13 cellular contexts compared by ENCODE assay signal in genomic region chr1:147236448-147236847, GRCh38. TPM values are rescaled to one million over a fixed set of nuclear protein-coding genes. Genes with fewer than 3 reads are reported as not detected.
DNase-seq lines count a peak whose midpoint lies in the region; ATAC-seq and TF ChIP-seq lines count a peak whose summit lies in the region.
"Had no signal": no experiment of that assay in that cellular context is flagged by ENCODE, and none has a peak within 500 bp of the region (broad histone marks: within the 10 kb centered on the region; RNA-seq: fewer than 3 reads in every experiment).

No MANE protein-coding gene starts in this region.

- no peak for ATAC-seq in lower lobe of right lung
- ATAC-seq in WTC11, result no peak

- no peak overlapping the region for H3K4me3 ChIP-seq in OCI-LY7 (ENCODE audit: low read depth, low read length, poor library complexity, severe bottlenecking)
- H3K4me3 ChIP-seq in colonic mucosa, result no peak overlapping the region
- H3K4me3 ChIP-seq in lower lobe of right lung, result no peak overlapping the region
- H3K4me3 ChIP-seq in suprapubic skin, result no peak overlapping the region

- 100% methylated on average over 1 of the region's 2 CpGs for WGBS in suprapubic skin

- H4K20me1 ChIP-seq in OCI-LY7 (ENCODE audit: insufficient read depth, low read length), result no peaks in the 10 kb centered on the region

- H3K36me3 Mint-ChIP-seq in WTC11, result peaks cover 20% of the 10 kb centered on the region

- H2AFZ ChIP-seq in OCI-LY7 (ENCODE audit: low read length), result no peak overlapping the region

- CTCF ChIA-PET in OCI-LY7 (lab: Charles Lee; ENCODE audit: unreplicated experiment), result no interaction called here
- CTCF ChIA-PET in WTC11 (lab: Charles Lee), result interaction anchor here (0.9 to 1.7 kb wide), 2 partner anchors 52 to 63 kb away, joined by 3 to 5 read pairs; no protein-coding TSS in a partner anchor

- H3K27ac Mint-ChIP-seq in WTC11, result no peak overlapping the region

- TF ChIP-seq POLR2A in suprapubic skin (IDR thresholded peaks at IDR 0.05), result no peak

- peaks cover 4% of the 10 kb centered on the region for H3K27me3 Mint-ChIP-seq in WTC11 (ENCODE audit: low read depth)

- TF ChIP-seq EP300 in suprapubic skin (IDR thresholded peaks at IDR 0.05), result no peak

- H3K4me1 ChIP-seq in OCI-LY7 (ENCODE audit: insufficient read depth, low read length, poor library complexity, severe bottlenecking), result peaks cover under 1% of the 10 kb centered on the region
- H3K4me1 ChIP-seq in colonic mucosa, result peaks cover 3% of the 10 kb centered on the region
- peaks cover 23% of the 10 kb centered on the region for H3K4me1 ChIP-seq in lower lobe of right lung
- H3K4me1 ChIP-seq in suprapubic skin, result peaks cover 6% of the 10 kb centered on the region

- H3K9me3 Mint-ChIP-seq in WTC11, result peaks cover 26% of the 10 kb centered on the region

- no peak overlapping the region for H3K4me2 ChIP-seq in OCI-LY7 (ENCODE audit: low read length)

- H3K27me3 ChIP-seq in colonic mucosa, result no peaks in the 10 kb centered on the region
- H3K27me3 ChIP-seq in lower lobe of right lung (ENCODE audit: low read depth), result no peaks in the 10 kb centered on the region
- H3K27me3 ChIP-seq in suprapubic skin, result no peaks in the 10 kb centered on the region

- no TSS peak for BruUV-seq in OCI-LY7 (replicated peaks; lab: Mats Ljungman, UMichigan)

- intact Hi-C loops in OCI-LY7 (cut with micrococcal nuclease; ENCODE audit: unreplicated experiment) (no loop called here), colonic mucosa (cut with DNase I) (no loop called here), lower lobe of right lung (cut with DNase I) (no loop called here)

- H3K9me3 ChIP-seq in OCI-LY7 (ENCODE audit: low read length) (0 out of 2 replicates have a peak, but pooled peaks cover 12% of the 10 kb centered on the region), colonic mucosa (no peaks in the 10 kb centered on the region), lower lobe of right lung (no peaks in the 10 kb centered on the region), suprapubic skin (no peaks in the 10 kb centered on the region)

- no peak overlapping the region for H3K4me3 Mint-ChIP-seq in WTC11

- TF ChIP-seq CTCF in OCI-LY7 (conservative IDR thresholded peaks at IDR 0.05; ENCODE audit: low read length), result no peak
- TF ChIP-seq CTCF in colonic mucosa (IDR thresholded peaks at IDR 0.05), result no peak
- TF ChIP-seq CTCF in lower lobe of right lung (IDR thresholded peaks at IDR 0.05), result no peak
- TF ChIP-seq CTCF in suprapubic skin (IDR thresholded peaks at IDR 0.05), result no peak
- no peak for TF ChIP-seq CTCF in WTC11 (IDR thresholded peaks at IDR 0.05)

- H3K36me3 ChIP-seq in OCI-LY7 (ENCODE audit: insufficient read depth, low read length) (no peaks in the 10 kb centered on the region), colonic mucosa (no peaks in the 10 kb centered on the region), lower lobe of right lung (no peaks in the 10 kb centered on the region), suprapubic skin (no peaks in the 10 kb centered on the region)

- H3K9ac ChIP-seq in colonic mucosa (ENCODE audit: low read depth in 2 of 2, low read length in 2 of 2), result peak overlapping the region in 1 of 2 donors; percentile 51

- H3K27ac ChIP-seq in OCI-LY7 (ENCODE audit: low read depth, low read length, poor library complexity, severe bottlenecking) (no peak overlapping the region), colonic mucosa (peak overlapping the region; percentile 81), lower lobe of right lung (peak overlapping the region; percentile 40), suprapubic skin (peak overlapping the region; percentile 59)

- POLR2A ChIA-PET in OCI-LY7 (lab: Charles Lee), result no interaction called here
- POLR2A ChIA-PET in WTC11 (lab: Charles Lee), result no interaction called here

- peak; percentile 23 for DNase-seq in OCI-LY7 (ENCODE audit: low spot score)
- no peak for DNase-seq in colonic mucosa
- DNase-seq in lower lobe of right lung, result no peak
- DNase-seq in suprapubic skin (ENCODE audit: low spot score in 2 of 2), result no peak
- DNase-seq in DMS153 (lab: John Stamatoyannopoulos, UW), result no peak
- DNase-seq in WTC11 (ENCODE audit: low spot score), result no peak
- DNase-seq in AG08395 (ENCODE audit: low spot score), result no peak
- DNase-seq: C1 segment of cervical spinal cord, HCEC 1CT, NCI-H1105 treated with DMSO at 0.1 percent for 48 hours, NCI-H1694, NCI-H2081 treated with DMSO at 0.1 percent for 48 hours, Right ventricle myocardium superior had no signal

- H3K4me1 Mint-ChIP-seq in WTC11, result peaks cover 34% of the 10 kb centered on the region

- no peaks in the 10 kb centered on the region for H3K9me2 ChIP-seq in OCI-LY7 (ENCODE audit: insufficient read depth, low read length)

- H3K79me2 ChIP-seq in OCI-LY7 (ENCODE audit: insufficient read depth, low read depth, low read length), result no peaks in the 10 kb centered on the region

TF ChIP-seq in WTC11, 78 proteins besides CTCF, POLR2A, EP300 and RAD21 (continues in another document):
- TF ChIP-seq IRF1 (CRISPR knock-in tag; IDR thresholded peaks at IDR 0.05) (no peak), PRRX2 (CRISPR knock-in tag; IDR thresholded peaks at IDR 0.05) (no peak), FOXP4 (CRISPR knock-in tag; IDR thresholded peaks at IDR 0.05) (no peak), SOX15 (CRISPR knock-in tag; IDR thresholded peaks at IDR 0.05) (no peak), ATF2 (CRISPR knock-in tag; IDR thresholded peaks at IDR 0.05; ENCODE audit: borderline replicate concordance, low read depth) (no peak), ERG (CRISPR knock-in tag; IDR thresholded peaks at IDR 0.05) (no peak)

RNA-seq across cellular contexts. Expression of gene CHD1L, which starts 6.0 kb away (rescaled TPM):
- 42.2 and 52.7 TPM in 2 replicates for total RNA-seq in OCI-LY7 (2014; rRNA removed; shearing (Covaris generic))
- total RNA-seq in OCI-LY7 (2022) (52.5 and 58.7 TPM in 2 replicates), colonic mucosa (10 to 100 TPM; 34.7 to 40.7 TPM), lower lobe of right lung (34.1 TPM), suprapubic skin (10 to 100 TPM; 17.6 to 20.9 (median 18.4) TPM), WTC11 (2021) (68.7 to 80.8 TPM (median 80.6 TPM) in 3 replicates)

RNA-seq across cellular contexts. Expression of gene FMO5, which starts 11.3 kb away (rescaled TPM):
- 2.2 and 3.9 TPM in 2 replicates for total RNA-seq in OCI-LY7 (2014; rRNA removed; shearing (Covaris generic))
- total RNA-seq in OCI-LY7 (2022), result 1.7 and 2.9 TPM in 2 replicates
- 10 to 100 TPM; 22.9 to 65.6 TPM for total RNA-seq in colonic mucosa
- 106 TPM for total RNA-seq in lower lobe of right lung
- 10 to 100 TPM; 15.5 to 37.8 (median 30.4) TPM for total RNA-seq in suprapubic skin
- 1.6 to 3.3 TPM (median 1.7 TPM) in 3 replicates for total RNA-seq in WTC11 (2021)
